In genomic region chr18:75915941-75916640, GRCh38 we compare ENCODE assay signal across 9 cellular contexts.
DNase-seq lines count a peak whose midpoint lies in the region; ATAC-seq and TF ChIP-seq lines count a peak whose summit lies in the region.
"Had no signal": no experiment of that assay in that cellular context is flagged by ENCODE, and none has a peak within 500 bp of the region (broad histone marks: within the 10 kb centered on the region; RNA-seq: fewer than 3 reads in every experiment).

No MANE protein-coding gene starts in this region.

- H3K27ac Mint-ChIP-seq in progenitor cell of endocrine pancreas = no peak overlapping the region

- TF ChIP-seq POLR2A in heart left ventricle (IDR thresholded peaks at IDR 0.05) = no peak

- no peaks in the 10 kb centered on the region for H3K9me3 ChIP-seq in heart left ventricle

- no peaks in the 10 kb centered on the region for H3K9me3 Mint-ChIP-seq in progenitor cell of endocrine pancreas (ENCODE audit: low read depth)

- no peak overlapping the region for H3K27ac ChIP-seq in heart left ventricle
- H3K27ac ChIP-seq: HL-60 had no signal

- no peaks in the 10 kb centered on the region for H3K36me3 Mint-ChIP-seq in progenitor cell of endocrine pancreas (ENCODE audit: insufficient read depth)

- no peaks in the 10 kb centered on the region for H3K36me3 ChIP-seq in heart left ventricle

- DNase-seq in DMS79 (lab: John Stamatoyannopoulos, UW) (peak; percentile 18), NCI-H510A (lab: John Stamatoyannopoulos, UW) (peak; percentile 66), heart left ventricle (peak in 1 of 5 donors; percentile 30), progenitor cell of endocrine pancreas (ENCODE audit: low spot score, unreplicated experiment) (peak; percentile 74), cerebellar nuclear complex (lab: John Stamatoyannopoulos, UW) (no peak)

- intact Hi-C loops in heart left ventricle (cut with DNase I) = loop anchor here in 1 of 10 donors (10.0 kb wide), 1 partner anchor 61 kb away; no protein-coding TSS in a partner anchor

- ATAC-seq in heart left ventricle = peak in 2 of 4 donors; percentile 45 to 51
- ATAC-seq in HG03280 (IDR thresholded peaks at IDR 0.05; ENCODE audit: unreplicated experiment) = no peak
- ATAC-seq in HG02840 (IDR thresholded peaks at IDR 0.05; ENCODE audit: low FRiP score, unreplicated experiment) = no peak
- no peak for ATAC-seq in HG03342 (IDR thresholded peaks at IDR 0.05; ENCODE audit: unreplicated experiment)

- TF ChIP-seq CTCF in heart left ventricle (IDR thresholded peaks at IDR 0.05) (no peak), progenitor cell of endocrine pancreas (IDR thresholded peaks at IDR 0.05; ENCODE audit: unreplicated experiment) (no peak)

- peak overlapping the region; percentile 18 to 55 (median 44) for H3K4me3 ChIP-seq in heart left ventricle

- WGBS in heart left ventricle, 4 donors = 3 to 7% (median 4%) methylated on average over 40 to 80 of the region's 80 CpGs

- H3K4me3 Mint-ChIP-seq in progenitor cell of endocrine pancreas (ENCODE audit: low read depth) = peak overlapping the region; percentile 67

- H3K27me3 ChIP-seq in heart left ventricle = peaks cover 0 to 13% (median 0%) of the 10 kb centered on the region in 9 donors

- peaks cover 0 to 9% (median 0%) of the 10 kb centered on the region in 12 donors for H3K4me1 ChIP-seq in heart left ventricle

- no peaks in the 10 kb centered on the region for H3K4me1 Mint-ChIP-seq in progenitor cell of endocrine pancreas (ENCODE audit: low read depth)

- peaks cover 28% of the 10 kb centered on the region for H3K27me3 Mint-ChIP-seq in progenitor cell of endocrine pancreas

Comparison
In these comparisons a context has a peak if more than half of its experiments do, and no peak if none do; other contexts are left out.
1. DNase-seq: peak in DMS79 (single experiment), NCI-H510A (single experiment) and progenitor cell of endocrine pancreas (single experiment); none in cerebellar nuclear complex (0 of 2).